10 cellular contexts compared by ENCODE assay signal in genomic region chr14:78153069-78153351, GRCh38. TPM values are rescaled to one million over a fixed set of nuclear protein-coding genes. Genes with fewer than 3 reads are reported as not detected.
DNase-seq lines count a peak whose midpoint lies in the region; ATAC-seq and TF ChIP-seq lines count a peak whose summit lies in the region.
"Had no signal": no experiment of that assay in that cellular context is flagged by ENCODE, and none has a peak within 500 bp of the region (broad histone marks: within the 10 kb centered on the region; RNA-seq: fewer than 3 reads in every experiment).

No MANE protein-coding gene starts in this region.

- TF ChIP-seq CTCF in osteoblast (IDR thresholded peaks at IDR 0.05; ENCODE audit: extremely low read depth, low read depth, low read length), result no peak

- no peaks in the 10 kb centered on the region for H3K4me1 ChIP-seq in osteoblast (ENCODE audit: insufficient read depth, low read length)

- H3K9me3 ChIP-seq in osteoblast (ENCODE audit: low read depth, low read length), result no peaks in the 10 kb centered on the region

- H3K4me3 ChIP-seq in osteoblast (ENCODE audit: insufficient read depth, low read length), result no peak overlapping the region

- no peaks in the 10 kb centered on the region for H3K27me3 ChIP-seq in osteoblast (ENCODE audit: insufficient read depth, low read length)

- H3K36me3 ChIP-seq in osteoblast (ENCODE audit: insufficient read depth, low read length), result no peaks in the 10 kb centered on the region

- ATAC-seq in GM21529 (IDR thresholded peaks at IDR 0.05; ENCODE audit: unreplicated experiment), result no peak

- H2AFZ ChIP-seq in osteoblast (ENCODE audit: low read length), result no peak overlapping the region

- no peak overlapping the region for H3K4me2 ChIP-seq in osteoblast (ENCODE audit: insufficient read depth, low read length)

- DNase-seq in NCI-H146 (lab: John Stamatoyannopoulos, UW) (peak; percentile 45), NCI-H146 treated with DMSO at 0.1 percent for 48 hours (lab: John Stamatoyannopoulos, UW; ENCODE audit: unreplicated experiment) (no peak), NCI-H2081 (lab: John Stamatoyannopoulos, UW) (peak; percentile 57 to 74), astrocyte of the hippocampus (ENCODE audit: low read depth, low spot score) (peak; percentile 24), osteoblast (ENCODE audit: insufficient read length, low spot score, missing footprints) (peak; percentile 2), cerebellar nuclear complex (lab: John Stamatoyannopoulos, UW) (no peak), OCI-M2 (lab: John Stamatoyannopoulos, UW; ENCODE audit: unreplicated experiment) (no peak)
- DNase-seq: activated CD4-positive, alpha-beta T cell treated with anti-CD3 and anti-CD28 coated beads for 1 hour; stimulated activated CD4-positive, alpha-beta T cell treated with anti-CD3 and anti-CD28 coated beads, Interleukin-12 subunit alpha, Interleukin-12 subunit beta, amount 100 ng/mL, for 4 hours had no signal

- no peaks in the 10 kb centered on the region for H3K79me2 ChIP-seq in osteoblast (ENCODE audit: insufficient read depth, low read length)

- no peak overlapping the region for H3K27ac ChIP-seq in osteoblast (ENCODE audit: low read depth, low read length)

- H4K20me1 ChIP-seq in osteoblast (ENCODE audit: insufficient read depth, low read length), result no peaks in the 10 kb centered on the region

RNA-seq across cellular contexts. Expression of gene NRXN3, which starts 17.2 kb away (rescaled TPM):
- 1.8 and 2.5 TPM in 2 replicates for total RNA-seq in osteoblast

Comparison
In these comparisons a context has a peak if more than half of its experiments do, and no peak if none do; other contexts are left out.
1. DNase-seq: peak in NCI-H146 (single experiment), NCI-H2081 (2 of 2), astrocyte of the hippocampus (single experiment) and osteoblast (single experiment); none in NCI-H146 treated with DMSO at 0.1 percent for 48 hours (single experiment), cerebellar nuclear complex (0 of 2) and OCI-M2 (single experiment).